8 cellular contexts compared by ENCODE assay signal in genomic region chr16:21950782-21951521, GRCh38. TPM values are rescaled to one million over a fixed set of nuclear protein-coding genes. Genes with fewer than 3 reads are reported as not detected.
DNase-seq lines count a peak whose midpoint lies in the region; TF ChIP-seq lines count a peak whose summit lies in the region.

No MANE protein-coding gene starts in this region.

- DNase-seq in EH (ENCODE audit: low read depth) (peak; percentile 54), NOMO-1 treated with DMSO at 0.1 percent for 48 hours (lab: John Stamatoyannopoulos, UW; ENCODE audit: unreplicated experiment) (peak; percentile 10), cardiac fibroblast (ENCODE audit: low read depth in 2 of 2) (peak; percentile 54 to 62), myocyte (ENCODE audit: low read depth) (peak; percentile 19), putamen (ENCODE audit: low spot score) (no peak), UCSD-AML1 (lab: John Stamatoyannopoulos, UW; ENCODE audit: unreplicated experiment) (no peak), NCI-H1417 treated with DMSO at 0.1 percent for 48 hours (lab: John Stamatoyannopoulos, UW) (no peak)

- H3K4me3 ChIP-seq in ACC112 (ENCODE audit: low read depth, low read length): no peak overlapping the region
- no peak overlapping the region for H3K4me3 ChIP-seq in cardiac fibroblast (replicated peaks in 1 of 2; ENCODE audit: low read depth in 2 of 2, low read length in 2 of 2)

- peaks cover 48% of the 10 kb centered on the region for H3K79me2 ChIP-seq in ACC112 (ENCODE audit: control insufficient read depth, insufficient read depth, low read length, unreplicated experiment)

- TF ChIP-seq CTCF in cardiac fibroblast (IDR thresholded peaks at IDR 0.05; ENCODE audit: low read depth, low read length): peak; percentile 52

- no peak overlapping the region for H3K27ac ChIP-seq in ACC112 (ENCODE audit: low read depth, low read length)

- no peaks in the 10 kb centered on the region for H3K36me3 ChIP-seq in ACC112 (ENCODE audit: insufficient read depth, low read length)

- peaks cover 24% of the 10 kb centered on the region for H3K4me1 ChIP-seq in ACC112 (ENCODE audit: control insufficient read depth, insufficient read depth, low read length, unreplicated experiment)

- no peaks in the 10 kb centered on the region for H3K27me3 ChIP-seq in ACC112 (ENCODE audit: insufficient read depth, low read length)

- H2AFZ ChIP-seq in ACC112 (ENCODE audit: low read length, unreplicated experiment): peak overlapping the region; percentile 37

RNA-seq across cellular contexts. Expression of gene UQCRC2, which starts 2.2 kb away (rescaled TPM):
- total RNA-seq in myocyte: 220 and 298 TPM in 2 replicates
- polyA plus RNA-seq in myocyte (2012): 177 TPM

RNA-seq across cellular contexts. Expression of gene PDZD9, which starts 50.0 kb away (rescaled TPM):
- total RNA-seq in myocyte: not detected in 2 replicates
- not detected for polyA plus RNA-seq in myocyte (2012)

RNA-seq across cellular contexts. Expression of gene MOSMO, which starts 57.0 kb away (rescaled TPM):
- 10.5 and 13.4 TPM in 2 replicates for total RNA-seq in myocyte
- polyA plus RNA-seq in myocyte (2012): 9.9 TPM

Comparison
In these comparisons a context has a peak if more than half of its experiments do, and no peak if none do; other contexts are left out.
1. DNase-seq: peak in EH (single experiment), NOMO-1 treated with DMSO at 0.1 percent for 48 hours (single experiment), cardiac fibroblast (2 of 2) and myocyte (single experiment); none in putamen (single experiment), UCSD-AML1 (single experiment) and NCI-H1417 treated with DMSO at 0.1 percent for 48 hours (single experiment).